Comparison of ENCODE assay signal across 10 cellular contexts in genomic region chr16:27638833-27639587, GRCh38.
A peak's percentile ranks its signal among the peaks of the same experiment; 100 is the strongest.
DNase-seq lines count a peak whose midpoint lies in the region; ATAC-seq and TF ChIP-seq lines count a peak whose summit lies in the region.
"Had no signal": no experiment of that assay in that cellular context is flagged by ENCODE, and none has a peak within 500 bp of the region (broad histone marks: within the 10 kb centered on the region; RNA-seq: fewer than 3 reads in every experiment).

No MANE protein-coding gene starts in this region.

- H3K9me3 Mint-ChIP-seq in osteocyte (ENCODE audit: unreplicated experiment) = no peaks in the 10 kb centered on the region

- no peak for TF ChIP-seq EP300 in suprapubic skin (IDR thresholded peaks at IDR 0.05)

- H3K4me3 ChIP-seq in suprapubic skin = no peak overlapping the region
- no peak overlapping the region for H3K4me3 ChIP-seq in BE2C (ENCODE audit: low read depth, low read length)

- H3K27ac Mint-ChIP-seq in osteocyte (ENCODE audit: unreplicated experiment) = no peak overlapping the region
- H3K27ac Mint-ChIP-seq: CD4-positive, alpha-beta memory T cell had no signal

- peaks cover 3% of the 10 kb centered on the region for H3K36me3 ChIP-seq in suprapubic skin
- H3K36me3 ChIP-seq in BE2C = no peaks in the 10 kb centered on the region

- H3K4me3 Mint-ChIP-seq in osteocyte (ENCODE audit: unreplicated experiment) = no peak overlapping the region
- H3K4me3 Mint-ChIP-seq: CD4-positive, alpha-beta memory T cell had no signal

- H3K4me1 ChIP-seq in suprapubic skin = peaks cover 22% of the 10 kb centered on the region
- H3K4me1 ChIP-seq in BE2C = peaks cover 6% of the 10 kb centered on the region; the same call in 1 of the 2 replicates

- DNase-seq in NCI-H2227 (lab: John Stamatoyannopoulos, UW; ENCODE audit: unreplicated experiment) (peak; percentile 66), caudate nucleus (lab: John Stamatoyannopoulos, UW) (no peak), left kidney (ENCODE audit: low read depth, low spot score) (peak; percentile 65), suprapubic skin (ENCODE audit: low spot score in 2 of 2) (no peak), T1000 (lab: John Stamatoyannopoulos, UW) (no peak), osteocyte (ENCODE audit: extremely low spot score, unreplicated experiment) (no peak), BE2C (no peak)
- DNase-seq: NCI-H187 treated with DMSO at 0.1 percent for 48 hours had no signal

- no peaks in the 10 kb centered on the region for H3K9me3 ChIP-seq in suprapubic skin
- no peaks in the 10 kb centered on the region for H3K9me3 ChIP-seq in BE2C

- no peak for ATAC-seq in GM21825 (IDR thresholded peaks at IDR 0.05; ENCODE audit: unreplicated experiment)

- H3K27me3 Mint-ChIP-seq in osteocyte (ENCODE audit: unreplicated experiment) = no peaks in the 10 kb centered on the region
- H3K27me3 Mint-ChIP-seq: CD4-positive, alpha-beta memory T cell had no signal

- H3K36me3 Mint-ChIP-seq in osteocyte (ENCODE audit: unreplicated experiment) = peaks cover 2% of the 10 kb centered on the region

- TF ChIP-seq CTCF in suprapubic skin (IDR thresholded peaks at IDR 0.05) = no peak
- no peak for TF ChIP-seq CTCF in osteocyte (IDR thresholded peaks at IDR 0.05)
- TF ChIP-seq CTCF in BE2C (IDR thresholded peaks at IDR 0.05; ENCODE audit: low read depth, low read length) = no peak

- WGBS in suprapubic skin = 52% methylated on average over 16 of the region's 16 CpGs

- H3K27ac ChIP-seq in caudate nucleus (ENCODE audit: low read depth, low read length) (peak overlapping the region; percentile 50), suprapubic skin (peak overlapping the region; percentile 63)

- TF ChIP-seq POLR2A in suprapubic skin (IDR thresholded peaks at IDR 0.05) = no peak

- H3K27me3 ChIP-seq in suprapubic skin (no peaks in the 10 kb centered on the region), BE2C (no peaks in the 10 kb centered on the region)

- H3K4me1 Mint-ChIP-seq in osteocyte (ENCODE audit: unreplicated experiment) = no peaks in the 10 kb centered on the region

Comparison
In these comparisons a context has a peak if more than half of its experiments do, and no peak if none do; other contexts are left out.
1. DNase-seq: peak in NCI-H2227 (single experiment) and left kidney (single experiment); none in caudate nucleus (0 of 61), suprapubic skin (0 of 2), T1000 (single experiment), osteocyte (single experiment) and BE2C (single experiment).